Comparison of ENCODE assay signal across 19 cellular contexts in genomic region chr6:170221753-170222400, GRCh38.
DNase-seq lines count a peak whose midpoint lies in the region; ATAC-seq, FAIRE-seq and TF ChIP-seq lines count a peak whose summit lies in the region.
"Had no signal": no experiment of that assay in that cellular context is flagged by ENCODE, and none has a peak within 500 bp of the region (broad histone marks: within the 10 kb centered on the region; RNA-seq: fewer than 3 reads in every experiment).

No MANE protein-coding gene starts in this region.

- H3K27me3 ChIP-seq in testis (no peaks in the 10 kb centered on the region), esophagus squamous epithelium (peaks cover 0 to 32% (median 0%) of the 10 kb centered on the region in 4 donors)
- H3K27me3 ChIP-seq: breast epithelium, MG63 had no signal

- H3K9ac ChIP-seq in kidney (ENCODE audit: low read length in 2 of 2) = no peak overlapping the region

- no peak for ATAC-seq in activated CD4-positive, CD25-positive, alpha-beta regulatory T cell treated with anti-CD3 and anti-CD28 coated beads, Interleukin-2, amount 50 U/mL, for 24 hours
- ATAC-seq: T-helper 17 cell had no signal

- no peak for FAIRE-seq in kidney (lab: Jason Lieb, UNC)
- FAIRE-seq: endometrium had no signal

- H3K27ac ChIP-seq in kidney (ENCODE audit: low read depth in 2 of 2, low read length in 2 of 2) (no peak overlapping the region), testis (no peak overlapping the region), esophagus squamous epithelium (no peak overlapping the region)
- H3K27ac ChIP-seq: tibial nerve had no signal

- DNase-seq in activated effector memory CD4-positive, alpha-beta T cell treated with anti-CD3 and anti-CD28 coated beads, Interleukin-2, amount 50 U/mL, for 16 hours = peak; percentile 50
- no peak for DNase-seq in activated effector memory CD4-positive, alpha-beta T cell treated with Interleukin-2 at 50 U/mL for 16 hours
- DNase-seq in NCI-H345 (lab: John Stamatoyannopoulos, UW) (peak; percentile 55), kidney (peak; percentile 48), testis (peak; percentile 15), T-helper 9 cell (no peak), esophagus squamous epithelium (lab: John Stamatoyannopoulos, UW) (no peak)
- DNase-seq: activated CD4-positive, alpha-beta T cell treated with anti-CD3 and anti-CD28 coated beads, Interleukin-2, amount 50 U/mL, for 4 hours; activated naive CD4-positive, alpha-beta T cell treated with anti-CD3 and anti-CD28 coated beads for 36 hours; foreskin melanocyte; MG63; NCI-H82; RPMI8226; stimulated activated CD8-positive, alpha-beta memory T cell treated with anti-CD3 and anti-CD28 coated beads, Interleukin-4, amount 100 ng/mL, for 48 hours; T-helper 17 cell had no signal

- intact Hi-C loops in kidney (cut with DNase I) = no loop called here
- intact Hi-C loops in testis (cut with DNase I; ENCODE audit: low total_unique reads) = no loop called here
- intact Hi-C loops in esophagus squamous epithelium (cut with DNase I) = no loop called here

- 65 to 69% methylated on average over 28 to 29 of the region's 29 CpGs for WGBS in testis, 2 donors
- 80 to 88% methylated on average over 23 to 27 of the region's 29 CpGs for WGBS in esophagus squamous epithelium, 2 donors

- H3K4me1 ChIP-seq in kidney (ENCODE audit: control insufficient read depth in 1 of 2, insufficient read depth in 1 of 2, low read depth in 1 of 2, low read length in 2 of 2) (peaks cover 0 to 2% of the 10 kb centered on the region in 2 donors), testis (no peaks in the 10 kb centered on the region), esophagus squamous epithelium (peaks cover 16 to 46% (median 34%) of the 10 kb centered on the region in 3 donors)

- H3K4me3 ChIP-seq in kidney (ENCODE audit: low read length in 2 of 2) (no peak overlapping the region), testis (no peak overlapping the region), esophagus squamous epithelium (no peak overlapping the region)
- H3K4me3 ChIP-seq: MG63, tibial nerve had no signal

- TF ChIP-seq CTCF in kidney (IDR thresholded peaks at IDR 0.05; ENCODE audit: borderline replicate concordance, extremely low read depth, insufficient read depth) (no peak), testis (IDR thresholded peaks at IDR 0.05) (no peak), esophagus squamous epithelium (IDR thresholded peaks at IDR 0.05) (no peak)

- H3K36me3 ChIP-seq in kidney (ENCODE audit: control insufficient read depth in 1 of 2, insufficient read depth in 2 of 2, low read length in 2 of 2) (no peaks in the 10 kb centered on the region), testis (ENCODE audit: low read depth, missing control alignments) (no peaks in the 10 kb centered on the region), esophagus squamous epithelium (no peaks in the 10 kb centered on the region)
- H3K36me3 ChIP-seq: breast epithelium, MG63, tibial nerve had no signal

- H3K9me3 ChIP-seq in kidney (ENCODE audit: control insufficient read depth in 1 of 2, low read length in 2 of 2) (no peaks in the 10 kb centered on the region), testis (no peaks in the 10 kb centered on the region), esophagus squamous epithelium (no peaks in the 10 kb centered on the region)
- H3K9me3 ChIP-seq: breast epithelium, MG63, tibial nerve had no signal

- TF ChIP-seq POLR2A in testis (IDR thresholded peaks at IDR 0.05) (no peak), esophagus squamous epithelium (IDR thresholded peaks at IDR 0.05) (no peak)

Comparison
In these comparisons a context has a peak if more than half of its experiments do, and no peak if none do; other contexts are left out.
1. DNase-seq: peak in activated effector memory CD4-positive, alpha-beta T cell treated with anti-CD3 and anti-CD28 coated beads, Interleukin-2, amount 50 U/mL, for 16 hours (single experiment), NCI-H345 (single experiment), kidney (single experiment) and testis (single experiment); none in activated effector memory CD4-positive, alpha-beta T cell treated with Interleukin-2 at 50 U/mL for 16 hours (single experiment), T-helper 9 cell (single experiment) and esophagus squamous epithelium (single experiment).